8 cellular contexts compared by ENCODE assay signal in genomic region chr17:75130632-75131277, GRCh38. TPM values are rescaled to one million over a fixed set of nuclear protein-coding genes. Genes with fewer than 3 reads are reported as not detected.
A peak's percentile ranks its signal among the peaks of the same experiment; 100 is the strongest.
DNase-seq lines count a peak whose midpoint lies in the region; ATAC-seq and TF ChIP-seq lines count a peak whose summit lies in the region.

No MANE protein-coding gene starts in this region.

- TF ChIP-seq CTCF in progenitor cell of endocrine pancreas (IDR thresholded peaks at IDR 0.05; ENCODE audit: unreplicated experiment): peak; percentile 65

- peak overlapping the region; percentile 94 for H3K9ac ChIP-seq in HUES64 (ENCODE audit: low read depth, low read length)

- H3K36me3 Mint-ChIP-seq in progenitor cell of endocrine pancreas (ENCODE audit: insufficient read depth): peaks cover 8% of the 10 kb centered on the region

- H3K27me3 ChIP-seq in HUES64 (ENCODE audit: insufficient read depth, low read length): no peaks in the 10 kb centered on the region

- 9% methylated on average over 29 of the region's 29 CpGs for WGBS in HUES64

- no peaks in the 10 kb centered on the region for H3K9me3 ChIP-seq in HUES64 (ENCODE audit: insufficient read depth, low read depth, low read length)

- no peaks in the 10 kb centered on the region for H3K27me3 Mint-ChIP-seq in progenitor cell of endocrine pancreas

- H3K4me1 ChIP-seq in HUES64 (ENCODE audit: insufficient read depth, low read length): no peaks in the 10 kb centered on the region; the same call in 1 of the 2 replicates

- intact Hi-C loops in left cardiac atrium (cut with DNase I): no loop called here

- peak; percentile 47 to 65 for ATAC-seq in left cardiac atrium
- no peak for ATAC-seq in HG03571 (IDR thresholded peaks at IDR 0.05; ENCODE audit: unreplicated experiment)

- peak overlapping the region; percentile 85 for H3K4me3 ChIP-seq in HUES64 (ENCODE audit: low read length)

- DNase-seq in NK-92 treated with Interleukin-12 subunit alpha and Interleukin-12 subunit beta, amount 100 ng/mL, for 24 hours (lab: John Stamatoyannopoulos, UW): peak; percentile 44
- no peak for DNase-seq in NK-92 (lab: John Stamatoyannopoulos, UW; ENCODE audit: unreplicated experiment)
- peak; percentile 40 for DNase-seq in SHP77 treated with DMSO at 0.1 percent for 48 hours (lab: John Stamatoyannopoulos, UW)
- peak; percentile 41 for DNase-seq in amniotic stem cell (lab: John Stamatoyannopoulos, UW)
- peak; percentile 56 for DNase-seq in left cardiac atrium
- DNase-seq in progenitor cell of endocrine pancreas (ENCODE audit: low spot score, unreplicated experiment): peak; percentile 42

- H3K36me3 ChIP-seq in HUES64 (ENCODE audit: insufficient read depth, low read length): peaks cover 33% of the 10 kb centered on the region

- peak overlapping the region; percentile 86 for H3K4me3 Mint-ChIP-seq in progenitor cell of endocrine pancreas (ENCODE audit: low read depth)

- peak overlapping the region; percentile 84 for H3K27ac Mint-ChIP-seq in progenitor cell of endocrine pancreas

- H3K9me3 Mint-ChIP-seq in progenitor cell of endocrine pancreas (ENCODE audit: low read depth): no peaks in the 10 kb centered on the region

- H3K27ac ChIP-seq in HUES64 (ENCODE audit: low read depth, low read length): peak overlapping the region; percentile 93

- peaks cover 4% of the 10 kb centered on the region for H3K4me1 Mint-ChIP-seq in progenitor cell of endocrine pancreas (ENCODE audit: low read depth)

RNA-seq across cellular contexts. Expression of gene NT5C, which starts 0.8 kb away (rescaled TPM):
- 57.4 TPM for polyA plus RNA-seq in HUES64 (2013, experiment 1 of 2)
- polyA plus RNA-seq in HUES64 (2013, experiment 2 of 2): 57.9 TPM
- total RNA-seq in left cardiac atrium (10 to 100 TPM; 27.2 to 28.4 TPM), progenitor cell of endocrine pancreas (53.3 and 58.8 TPM in 2 replicates)

RNA-seq across cellular contexts. Expression of gene ARMC7, which starts 21.0 kb away (rescaled TPM):
- polyA plus RNA-seq in HUES64 (2013, experiment 1 of 2): 12.4 TPM
- 11.8 TPM for polyA plus RNA-seq in HUES64 (2013, experiment 2 of 2)
- total RNA-seq in left cardiac atrium (1 to 10 TPM; 5.8 to 6.7 TPM), progenitor cell of endocrine pancreas (16.7 and 16.9 TPM in 2 replicates)

RNA-seq across cellular contexts. Expression of gene JPT1, which starts 23.6 kb away (rescaled TPM):
- 301 TPM for polyA plus RNA-seq in HUES64 (2013, experiment 1 of 2)
- polyA plus RNA-seq in HUES64 (2013, experiment 2 of 2): 296 TPM
- total RNA-seq in left cardiac atrium (10 to 100 TPM; 16.4 to 19.7 TPM), progenitor cell of endocrine pancreas (202 TPM in 2 replicates)

RNA-seq across cellular contexts. Expression of gene SLC16A5, which starts 43.0 kb away (rescaled TPM):
- 7.8 TPM for polyA plus RNA-seq in HUES64 (2013, experiment 1 of 2)
- polyA plus RNA-seq in HUES64 (2013, experiment 2 of 2): 11.9 TPM
- total RNA-seq in left cardiac atrium (10 to 100 TPM in 1 of 2 donors, 1 to 10 TPM in 1; 7.2 to 14.3 TPM), progenitor cell of endocrine pancreas (16.0 and 16.9 TPM in 2 replicates)

RNA-seq across cellular contexts. Expression of gene SUMO2, which starts 52.0 kb away (rescaled TPM):
- polyA plus RNA-seq in HUES64 (2013, experiment 1 of 2): 510 TPM
- polyA plus RNA-seq in HUES64 (2013, experiment 2 of 2): 550 TPM
- total RNA-seq in left cardiac atrium: 100 to 1,000 TPM; 231 to 246 TPM
- total RNA-seq in progenitor cell of endocrine pancreas: 616 and 633 TPM in 2 replicates
